19 cellular contexts compared by ENCODE assay signal in the genomic region with DNA sequence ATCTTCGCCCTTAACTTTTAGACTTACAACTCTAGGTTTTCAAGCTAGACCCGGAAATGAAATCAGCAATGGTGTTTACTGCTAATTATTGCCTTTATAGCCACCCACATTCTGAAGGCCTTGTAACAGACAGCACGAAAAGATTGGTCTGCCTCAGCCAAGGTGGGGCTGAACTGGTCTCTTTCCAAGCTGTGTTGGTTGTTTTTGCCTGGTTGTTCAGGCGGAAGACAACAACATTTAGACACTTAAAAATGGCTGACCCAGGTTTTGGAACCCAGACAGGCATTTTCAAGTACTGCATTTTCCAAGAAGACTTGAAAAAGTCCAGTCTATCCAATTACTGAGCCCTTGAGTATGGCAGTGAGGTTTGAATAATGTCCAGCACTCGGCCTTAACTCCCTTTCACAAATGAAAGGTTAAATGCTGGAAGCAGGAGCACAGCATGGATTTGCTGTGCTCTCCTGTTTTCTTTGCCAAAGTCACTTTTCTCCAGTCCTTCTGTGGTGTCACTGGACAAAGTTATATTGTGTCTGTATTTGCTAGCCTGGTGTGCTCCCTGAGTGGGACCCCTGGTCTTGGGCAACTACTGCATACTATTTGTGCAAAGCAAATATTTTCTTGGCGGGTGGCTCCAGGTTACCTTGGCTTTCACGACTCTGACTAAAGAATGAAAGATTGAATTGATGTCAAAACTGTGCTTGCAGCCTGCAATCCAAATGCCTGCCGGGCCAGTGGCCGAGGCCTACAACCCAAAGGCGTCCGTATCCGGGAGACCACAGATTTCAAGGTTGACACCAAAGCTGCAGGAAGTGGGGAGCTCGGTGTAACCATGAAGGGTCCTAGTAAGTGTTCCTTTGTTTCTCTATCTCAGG.
A peak's percentile ranks its signal among the peaks of the same experiment; 100 is the strongest.
DNase-seq lines count a peak whose midpoint lies in the region; ATAC-seq and TF ChIP-seq lines count a peak whose summit lies in the region.
"Had no signal": no experiment of that assay in that cellular context is flagged by ENCODE, and none has a peak within 500 bp of the region (broad histone marks: within the 10 kb centered on the region; RNA-seq: fewer than 3 reads in every experiment).

No MANE protein-coding gene starts in this region.

- H3K4me3 ChIP-seq in RWPE2 (ENCODE audit: severe bottlenecking) = no peak overlapping the region
- H3K4me3 ChIP-seq in esophagus (ENCODE audit: low read depth in 1 of 2, low read length in 2 of 2) = no peak overlapping the region
- H3K4me3 ChIP-seq in mucosa of descending colon = no peak overlapping the region
- no peak overlapping the region for H3K4me3 ChIP-seq in testis
- H3K4me3 ChIP-seq: dorsolateral prefrontal cortex, gastrocnemius medialis, neural progenitor cell had no signal

- H3K27me3 Mint-ChIP-seq in activated CD4-positive, alpha-beta memory T cell treated with anti-CD3 and anti-CD28 coated beads, Interleukin-2, amount 10 ng/mL, durations not matched to agents 7 days and 5 days = no peaks in the 10 kb centered on the region

- CTCF ChIA-PET in activated CD4-positive, alpha-beta memory T cell treated with anti-CD3 and anti-CD28 coated beads, Interleukin-2, amount 10 ng/mL, durations not matched to agents 7 days and 5 days (lab: Charles Lee) = no interaction called here

- no peak for TF ChIP-seq CTCF in RWPE2 (IDR thresholded peaks at IDR 0.05; ENCODE audit: poor library complexity, severe bottlenecking)
- no peak for TF ChIP-seq CTCF in mucosa of descending colon (IDR thresholded peaks at IDR 0.05)
- TF ChIP-seq CTCF in testis (IDR thresholded peaks at IDR 0.05) = no peak

- intact Hi-C loops in mucosa of descending colon (cut with DNase I, micrococcal nuclease) (no loop called here), testis (cut with DNase I; ENCODE audit: low total_unique reads) (no loop called here)

- H3K27ac ChIP-seq in RWPE2 (ENCODE audit: poor library complexity, severe bottlenecking) = peak overlapping the region; percentile 5
- peak overlapping the region; percentile 81 to 83 for H3K27ac ChIP-seq in esophagus (ENCODE audit: low read depth in 2 of 2, low read length in 1 of 2)
- peak overlapping the region in 1 of 2 donors; percentile 10 for H3K27ac ChIP-seq in testis
- H3K27ac ChIP-seq: gastrocnemius medialis, neural progenitor cell, WERI-Rb-1 had no signal

- WGBS in esophagus, 2 donors = 61 to 65% methylated on average over 13 of the region's 13 CpGs
- 84 to 87% methylated on average over 13 of the region's 13 CpGs for WGBS in testis, 2 donors

- no peak for TF ChIP-seq POLR2A in testis (IDR thresholded peaks at IDR 0.05)

- no peak for DNase-seq in RWPE2 (ENCODE audit: low spot score)
- DNase-seq in mucosa of descending colon = peak in 1 of 3 donors; percentile 34
- peak; percentile 22 for DNase-seq in superior temporal gyrus (ENCODE audit: extremely low spot score)
- DNase-seq in central memory CD4-positive, alpha-beta T cell = no peak
- no peak for DNase-seq in testis
- DNase-seq in activated CD4-positive, alpha-beta memory T cell treated with anti-CD3 and anti-CD28 coated beads, Interleukin-2, amount 10 ng/mL, durations not matched to agents 7 days and 5 days = no peak
- no peak for DNase-seq in Kasumi-1 (lab: John Stamatoyannopoulos, UW)
- DNase-seq: activated T-cell treated with anti-CD3 and anti-CD28 coated beads for 4 hours, BE2C, EL, gastrocnemius medialis, islet precursor cell, NCI-H446, OCI-M1, SK-N-SH, WERI-Rb-1 had no signal

- no peak overlapping the region for H3K4me3 Mint-ChIP-seq in activated CD4-positive, alpha-beta memory T cell treated with anti-CD3 and anti-CD28 coated beads, Interleukin-2, amount 10 ng/mL, durations not matched to agents 7 days and 5 days
- H3K4me3 Mint-ChIP-seq: neural progenitor cell had no signal

- no peaks in the 10 kb centered on the region for H3K4me1 Mint-ChIP-seq in activated CD4-positive, alpha-beta memory T cell treated with anti-CD3 and anti-CD28 coated beads, Interleukin-2, amount 10 ng/mL, durations not matched to agents 7 days and 5 days
- H3K4me1 Mint-ChIP-seq: neural progenitor cell had no signal

- ATAC-seq in RWPE2 (ENCODE audit: low read depth) (no peak), mucosa of descending colon (peak; percentile 57)
- ATAC-seq: gastrocnemius medialis had no signal

- H3K27me3 ChIP-seq in RWPE2 (ENCODE audit: insufficient read depth, poor library complexity, severe bottlenecking) (no peaks in the 10 kb centered on the region), esophagus (ENCODE audit: control insufficient read depth in 1 of 2, insufficient read depth in 2 of 2, low read length in 2 of 2) (no peaks in the 10 kb centered on the region), testis (no peaks in the 10 kb centered on the region)
- H3K27me3 ChIP-seq: BE2C, dorsolateral prefrontal cortex, gastrocnemius medialis, neural progenitor cell had no signal

- POLR2A ChIA-PET in activated CD4-positive, alpha-beta memory T cell treated with anti-CD3 and anti-CD28 coated beads, Interleukin-2, amount 10 ng/mL, durations not matched to agents 7 days and 5 days (lab: Charles Lee) = no interaction called here

- H3K36me3 ChIP-seq in RWPE2 (ENCODE audit: low read depth) (peaks cover 97% of the 10 kb centered on the region), esophagus (ENCODE audit: control insufficient read depth in 2 of 2, insufficient read depth in 2 of 2, low read length in 1 of 2) (peaks cover 6 to 20% of the 10 kb centered on the region in 2 donors), mucosa of descending colon (ENCODE audit: low read depth) (peaks cover 13% of the 10 kb centered on the region), testis (ENCODE audit: low read depth, missing control alignments) (no peaks in the 10 kb centered on the region)
- H3K36me3 ChIP-seq: BE2C, gastrocnemius medialis, neural progenitor cell had no signal

- peaks cover 35% of the 10 kb centered on the region for H3K36me3 Mint-ChIP-seq in activated CD4-positive, alpha-beta memory T cell treated with anti-CD3 and anti-CD28 coated beads, Interleukin-2, amount 10 ng/mL, durations not matched to agents 7 days and 5 days (ENCODE audit: low read depth)

- no peaks in the 10 kb centered on the region for H3K9me3 Mint-ChIP-seq in activated CD4-positive, alpha-beta memory T cell treated with anti-CD3 and anti-CD28 coated beads, Interleukin-2, amount 10 ng/mL, durations not matched to agents 7 days and 5 days
- H3K9me3 Mint-ChIP-seq: neural progenitor cell had no signal

- no peak overlapping the region for H3K27ac Mint-ChIP-seq in activated CD4-positive, alpha-beta memory T cell treated with anti-CD3 and anti-CD28 coated beads, Interleukin-2, amount 10 ng/mL, durations not matched to agents 7 days and 5 days
- H3K27ac Mint-ChIP-seq: neural progenitor cell had no signal

- H3K4me1 ChIP-seq in RWPE2 (ENCODE audit: insufficient read depth, poor library complexity, severe bottlenecking) (no peaks in the 10 kb centered on the region), esophagus (ENCODE audit: control insufficient read depth in 2 of 2, insufficient read depth in 2 of 2, low read length in 1 of 2) (peaks cover 0 to 17% of the 10 kb centered on the region in 2 donors), mucosa of descending colon (ENCODE audit: low read depth) (peaks cover 3% of the 10 kb centered on the region), testis (peaks cover 4% of the 10 kb centered on the region)
- H3K4me1 ChIP-seq: BE2C, neural progenitor cell had no signal

- H3K9me3 ChIP-seq in RWPE2 (ENCODE audit: severe bottlenecking) = no peaks in the 10 kb centered on the region
- no peaks in the 10 kb centered on the region for H3K9me3 ChIP-seq in esophagus (ENCODE audit: control insufficient read depth in 2 of 2, insufficient read depth in 1 of 2, low read depth in 1 of 2, low read length in 1 of 2)
- no peaks in the 10 kb centered on the region for H3K9me3 ChIP-seq in mucosa of descending colon
- no peaks in the 10 kb centered on the region for H3K9me3 ChIP-seq in testis
- H3K9me3 ChIP-seq: BE2C, gastrocnemius medialis, SK-N-SH had no signal
